In the genomic region with DNA sequence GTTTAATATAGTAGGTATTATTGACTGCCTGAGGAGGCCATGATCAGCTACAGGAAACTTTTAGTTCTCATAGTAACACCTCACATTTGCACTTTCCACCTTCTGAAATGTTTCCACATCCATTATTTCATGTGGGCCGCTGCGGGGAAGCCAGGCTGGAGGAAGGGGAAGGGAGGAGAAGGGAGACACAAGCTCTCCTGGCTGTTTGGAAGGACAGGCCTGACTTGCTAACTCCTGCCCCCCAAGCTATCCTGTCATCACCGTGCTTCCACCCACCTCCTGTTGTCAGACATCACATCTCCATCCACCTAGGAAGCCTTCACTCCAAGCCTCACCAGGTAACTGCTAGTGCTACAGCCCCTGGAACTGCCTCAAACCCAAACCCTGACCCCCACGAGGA, we compare ENCODE assay signal across 21 cellular contexts. TPM values are rescaled to one million over a fixed set of nuclear protein-coding genes. Genes with fewer than 3 reads are reported as not detected.
DNase-seq lines count a peak whose midpoint lies in the region; ATAC-seq, FAIRE-seq and TF ChIP-seq lines count a peak whose summit lies in the region.
"Had no signal": no experiment of that assay in that cellular context is flagged by ENCODE, and none has a peak within 500 bp of the region (broad histone marks: within the 10 kb centered on the region; RNA-seq: fewer than 3 reads in every experiment).

No MANE protein-coding gene starts in this region.

- no peak for DNase-seq in right atrium auricular region (ENCODE audit: low spot score)
- no peak for DNase-seq in right cardiac atrium
- DNase-seq in PC-3 = no peak
- DNase-seq in H1 (ENCODE audit: low read depth in 1 of 2, low spot score in 2 of 2) = no peak
- no peak for DNase-seq in osteocyte (ENCODE audit: extremely low spot score, unreplicated experiment)
- DNase-seq in uterus = no peak
- DNase-seq in midbrain (lab: John Stamatoyannopoulos, UW) = no peak
- DNase-seq in NCI-H1930 (lab: John Stamatoyannopoulos, UW) = no peak
- DNase-seq: COR-L47, DMS79 treated with DMSO at 0.1 percent for 48 hours, HCEC 1CT, Karpas-422, NCI-H1417, NCI-H1694 treated with DMSO at 0.1 percent for 48 hours, NCI-H2107, NCI-H446 treated with DMSO at 0.1 percent for 48 hours, NCI-H526 treated with DMSO at 0.1 percent for 48 hours, SHP77 treated with DMSO at 0.1 percent for 48 hours, SK-N-SH had no signal

- no peaks in the 10 kb centered on the region for H3K36me3 Mint-ChIP-seq in osteocyte (ENCODE audit: unreplicated experiment)
- H3K36me3 Mint-ChIP-seq: CD4-positive, CD25-positive, alpha-beta regulatory T cell had no signal

- TF ChIP-seq CTCF in right atrium auricular region (IDR thresholded peaks at IDR 0.05) (no peak), PC-3 (conservative IDR thresholded peaks at IDR 0.05; ENCODE audit: low read depth, low read length) (no peak), H1 (IDR thresholded peaks at IDR 0.05; ENCODE audit: control extremely low read depth in 1 of 3, insufficient read depth in 1 of 3, low read depth in 1 of 3, low read length in 3 of 3) (no peak), osteocyte (IDR thresholded peaks at IDR 0.05) (no peak), uterus (IDR thresholded peaks at IDR 0.05) (no peak)

- no peak overlapping the region for H2AK5ac ChIP-seq in H1 (ENCODE audit: low read depth, low read length)

- H3K4ac ChIP-seq in H1 (replicated peaks; ENCODE audit: insufficient read length, low read depth, low read length) = no peak overlapping the region

- no peaks in the 10 kb centered on the region for H3K36me3 ChIP-seq in right atrium auricular region
- peaks cover 11% of the 10 kb centered on the region for H3K36me3 ChIP-seq in PC-3 (ENCODE audit: low read depth, low read length)
- H3K36me3 ChIP-seq in H1 (ENCODE audit: control insufficient read depth in 2 of 4, insufficient read depth in 4 of 4, low read length in 3 of 4) = no peaks in the 10 kb centered on the region
- H3K36me3 ChIP-seq in uterus = no peaks in the 10 kb centered on the region

- no peaks in the 10 kb centered on the region for H3F3A ChIP-seq in PC-3 (ENCODE audit: low read length, unreplicated experiment)

- H3K4me2 ChIP-seq in PC-3 (ENCODE audit: low read length) (peak overlapping the region; percentile 78), H1 (ENCODE audit: insufficient read depth in 1 of 2, low read depth in 2 of 2, low read length in 2 of 2) (no peak overlapping the region)
- H3K4me2 ChIP-seq: GM23338, SK-N-SH had no signal

- no peaks in the 10 kb centered on the region for H3K9me3 Mint-ChIP-seq in osteocyte (ENCODE audit: unreplicated experiment)

- H3K79me1 ChIP-seq in H1 (ENCODE audit: low read depth, low read length) = no peaks in the 10 kb centered on the region

- TF ChIP-seq RAD21 in H1 (IDR thresholded peaks at IDR 0.05 in 1 of 2, conservative IDR thresholded peaks at IDR 0.05 in 1 of 2; ENCODE audit: low read depth in 2 of 2, low read length in 2 of 2) = no peak

- no peaks in the 10 kb centered on the region for H3K27me3 Mint-ChIP-seq in osteocyte (ENCODE audit: unreplicated experiment)

- peaks cover 20% of the 10 kb centered on the region for H3K4me1 Mint-ChIP-seq in osteocyte (ENCODE audit: unreplicated experiment)

- no peak overlapping the region for H2BK20ac ChIP-seq in H1 (ENCODE audit: low read length)

- FAIRE-seq in H1 (lab: Jason Lieb, UNC) = no peak

- H3K4me3 Mint-ChIP-seq in osteocyte (ENCODE audit: unreplicated experiment) = no peak overlapping the region
- H3K4me3 Mint-ChIP-seq: GM23338 had no signal

- H4K20me1 ChIP-seq in PC-3 (ENCODE audit: low read length) = no peaks in the 10 kb centered on the region
- H4K20me1 ChIP-seq in H1 (replicated peaks in 1 of 2; ENCODE audit: control insufficient read depth in 1 of 2, insufficient read depth in 2 of 2, low read length in 2 of 2) = no peaks in the 10 kb centered on the region

- H3K9ac ChIP-seq in PC-3 (ENCODE audit: low read length) (peak overlapping the region; percentile 75), H1 (replicated peaks in 1 of 4; ENCODE audit: extremely low read depth in 1 of 4, low read depth in 3 of 4, low read length in 3 of 4) (no peak overlapping the region)
- H3K9ac ChIP-seq: SK-N-SH had no signal

- H3K4me3 ChIP-seq in right atrium auricular region (no peak overlapping the region), right cardiac atrium (ENCODE audit: low read length) (no peak overlapping the region), PC-3 (ENCODE audit: low read length) (no peak overlapping the region), H1 (ENCODE audit: extremely low read depth in 1 of 4, insufficient read depth in 2 of 4, low read depth in 3 of 4, low read length in 4 of 4) (no peak overlapping the region), uterus (no peak overlapping the region)
- H3K4me3 ChIP-seq: GM23338 had no signal

- no peaks in the 10 kb centered on the region for H3K9me2 ChIP-seq in PC-3 (replicated peaks; ENCODE audit: low read length)
- H3K9me2 ChIP-seq: SK-N-SH had no signal

- H3K56ac ChIP-seq in H1 (replicated peaks; ENCODE audit: insufficient read length, low read depth, low read length) = no peak overlapping the region

- H3K14ac ChIP-seq in H1 (ENCODE audit: insufficient read length) = no peak overlapping the region

- 0 out of 2 replicates have a peak overlapping the region, but pooled peaks have one; percentile 75 for H2BK15ac ChIP-seq in H1 (ENCODE audit: low read length)

- peak overlapping the region; percentile 54 to 60 for H3K27ac ChIP-seq in right atrium auricular region
- no peak overlapping the region for H3K27ac ChIP-seq in right cardiac atrium (ENCODE audit: low read length)
- H3K27ac ChIP-seq in PC-3 (ENCODE audit: low read length) = peak overlapping the region; percentile 97
- H3K27ac ChIP-seq in H1 (ENCODE audit: low read depth, low read length) = no peak overlapping the region
- no peak overlapping the region for H3K27ac ChIP-seq in uterus

- no peak overlapping the region for H4K8ac ChIP-seq in H1 (ENCODE audit: extremely low read depth, insufficient read depth, low read length)

- H3K79me2 ChIP-seq in PC-3 (ENCODE audit: low read length) = peaks cover 91% of the 10 kb centered on the region
- H3K79me2 ChIP-seq in H1 (ENCODE audit: control insufficient read depth in 1 of 2, insufficient read depth in 2 of 2, low read length in 2 of 2) = no peaks in the 10 kb centered on the region

- no peak overlapping the region for H2BK5ac ChIP-seq in H1 (ENCODE audit: low read depth, low read length)

- no peak overlapping the region for H3K18ac ChIP-seq in H1 (ENCODE audit: extremely low read depth, low read length)

- 56% methylated on average over 4 of the region's 4 CpGs for whole genome bisulfite sequencing in right cardiac atrium
- 87% methylated on average over 4 of the region's 4 CpGs; no CpG with 5 or more reads in 1 of the 2 experiments for WGBS in H1 (ENCODE audit: extremely low coverage in 1 of 2, insufficient coverage in 1 of 2, insufficient read length in 1 of 2, insufficient replicate concordance in 2 of 2, low coverage in 1 of 2, low lambda C conversion rate in 2 of 2, missing lambda C conversion rate in 1 of 2), 2 experiments

- H3K9me3 ChIP-seq in right atrium auricular region = no peaks in the 10 kb centered on the region
- no peaks in the 10 kb centered on the region for H3K9me3 ChIP-seq in right cardiac atrium (ENCODE audit: control insufficient read depth, low read length)
- no peaks in the 10 kb centered on the region for H3K9me3 ChIP-seq in PC-3 (ENCODE audit: low read length)
- peaks cover 0 to 2% of the 10 kb centered on the region in 2 experiments; a peak in 1 of 4 replicates for H3K9me3 ChIP-seq in H1 (ENCODE audit: insufficient read depth in 2 of 2, low read depth in 1 of 2, low read length in 1 of 2)
- no peaks in the 10 kb centered on the region for H3K9me3 ChIP-seq in uterus
- H3K9me3 ChIP-seq: SK-N-SH had no signal

- no peak overlapping the region for H4K5ac ChIP-seq in H1 (ENCODE audit: insufficient read length, low read depth, low read length)

- POLR2A ChIA-PET in PC-3 (lab: Charles Lee; ENCODE audit: unreplicated experiment) (interaction anchor here (0.6 to 0.7 kb wide), 4 partner anchors 19 to 358 kb away, joined by 3 to 9 read pairs (median 4); no protein-coding TSS in a partner anchor), H1 (lab: Charles Lee; ENCODE audit: partially characterized antibody) (no interaction called here)

- no peaks in the 10 kb centered on the region; the same call in 1 of the 2 replicates for H3K23me2 ChIP-seq in H1 (ENCODE audit: low read depth, low read length)

- H2AFZ ChIP-seq in PC-3 (ENCODE audit: low read length) (no peak overlapping the region), H1 (ENCODE audit: low read length) (no peak overlapping the region)

- H3K27ac Mint-ChIP-seq in osteocyte (ENCODE audit: unreplicated experiment) = peak overlapping the region; percentile 44
- H3K27ac Mint-ChIP-seq: CD4-positive, CD25-positive, alpha-beta regulatory T cell; GM23338 had no signal

- no peak for TF ChIP-seq POLR2A in H1 (IDR thresholded peaks at IDR 0.05; ENCODE audit: control extremely low read depth in 1 of 2, low read depth in 2 of 2, low read length in 2 of 2)
- no peak for TF ChIP-seq POLR2A in uterus (IDR thresholded peaks at IDR 0.05)

- no peak for ATAC-seq in right cardiac atrium
- ATAC-seq in PC-3 = peak; percentile 39

- no peak overlapping the region for H2BK120ac ChIP-seq in H1 (replicated peaks; ENCODE audit: low read depth, low read length)

- peaks cover 0 to 27% of the 10 kb centered on the region in 2 donors for H3K4me1 ChIP-seq in right atrium auricular region
- peaks cover 3% of the 10 kb centered on the region for H3K4me1 ChIP-seq in right cardiac atrium (ENCODE audit: control insufficient read depth, insufficient read depth, low read length)
- peaks cover 23% of the 10 kb centered on the region for H3K4me1 ChIP-seq in PC-3 (ENCODE audit: insufficient read depth, low read length)
- peaks cover 2 to 9% (median 5%) of the 10 kb centered on the region in 4 experiments; a peak in 5 of 7 replicates for H3K4me1 ChIP-seq in H1 (replicated peaks in 1 of 4; ENCODE audit: control insufficient read depth in 3 of 4, insufficient read depth in 4 of 4, low read length in 3 of 4)
- no peaks in the 10 kb centered on the region for H3K4me1 ChIP-seq in uterus

- H4K91ac ChIP-seq in H1 (replicated peaks; ENCODE audit: insufficient read length, low read length) = no peak overlapping the region

- H3K27me3 ChIP-seq in right atrium auricular region (no peaks in the 10 kb centered on the region), right cardiac atrium (ENCODE audit: control insufficient read depth, insufficient read depth) (no peaks in the 10 kb centered on the region), PC-3 (ENCODE audit: low read length) (no peaks in the 10 kb centered on the region), H1 (replicated peaks in 1 of 4; ENCODE audit: control insufficient read depth in 3 of 4, extremely low read depth in 1 of 4, insufficient read depth in 3 of 4, low read length in 3 of 4) (no peaks in the 10 kb centered on the region; a peak in 1 of 7 replicates), uterus (peaks cover 0 to 4% of the 10 kb centered on the region in 2 donors)

- intact Hi-C loops in right cardiac atrium (cut with DNase I) = loop anchor here in 1 of 4 donors (10.0 kb wide), 1 partner anchor 50 kb away; no protein-coding TSS in a partner anchor
- intact Hi-C loops in PC-3 (cut with micrococcal nuclease) = loop anchor here (1.0 to 2.0 kb wide), 2 partner anchors 8 to 28 kb away; no protein-coding TSS in a partner anchor
- intact Hi-C loops in uterus (cut with DNase I; ENCODE audit: low total_unique reads) = no loop called here

- CTCF ChIA-PET in PC-3 (lab: Charles Lee) (interaction anchor here (0.7 to 1.7 kb wide), 2 partner anchors 9 to 139 kb away, joined by 3 to 9 read pairs; a partner anchor contains a TSS), H1 (lab: Charles Lee; ENCODE audit: partially characterized antibody) (interaction anchor here (1.5 kb wide), 2 partner anchors 10 to 103 kb away, joined by 3 read pairs; a partner anchor contains a TSS)

- no TSS peak for BruUV-seq in PC-3 (replicated peaks; lab: Mats Ljungman, UMichigan)

- no peak overlapping the region for H2BK12ac ChIP-seq in H1 (ENCODE audit: low read depth, low read length)

- no peak for TF ChIP-seq EP300 in H1 (IDR thresholded peaks at IDR 0.05; ENCODE audit: borderline replicate concordance in 1 of 2, low read depth in 2 of 2, low read length in 2 of 2)

- no peak overlapping the region for H3K23ac ChIP-seq in H1 (ENCODE audit: insufficient read length)

RNA-seq across cellular contexts. Expression of a gene that starts 9.5 kb away (rescaled TPM):
- total RNA-seq in right atrium auricular region (10 to 100 TPM; 14.7 to 26.6 TPM), right cardiac atrium (10 to 100 TPM; 23.5 to 33.0 (median 26.4) TPM), PC-3 (2014; rRNA removed) (16.6 and 30.5 TPM in 2 replicates), osteocyte (5.3 and 5.8 TPM in 2 replicates), uterus (1 to 10 TPM in 2 of 4 donors, not detected in 2; 1.6 to 2.8 TPM)
- polyA plus RNA-seq in right cardiac atrium (16.5 TPM), H1 (2011; rRNA removed) (0.03 TPM in 1 of 2 replicates, not detected in the other)
- 0.08 and 0.19 TPM in 2 replicates for total RNA-seq in H1 (2021; fragmentation: NEBNext Ultra II Directional; extraction: Animal tissue kit (Norgen Biotek cat#: 25700))
- polyA plus RNA-seq in H1 (2011; cell fraction: cytosol; rRNA removed) = 0.08 TPM
- polyA plus RNA-seq in H1 (2011; cell fraction: nucleus; rRNA removed) = 0.19 TPM
- 0.06 TPM in 1 of 4 replicates, not detected in the others for polyA plus RNA-seq in H1 (2012, experiment 1 of 2)
- polyA plus RNA-seq in H1 (2012, experiment 2 of 2) = not detected
- polyA plus RNA-seq in H1 (2013, experiment 1 of 2) = 0.16 TPM
- polyA plus RNA-seq in H1 (2013, experiment 2 of 2) = 0.07 TPM
- 0.22 and 0.49 TPM in 2 replicates for polyA minus RNA-seq in H1 (2011; rRNA and poly(A)+ RNA removed)
- polyA minus RNA-seq in H1 (2011; cell fraction: cytosol; rRNA and poly(A)+ RNA removed) = not detected
- 0.40 TPM for polyA minus RNA-seq in H1 (2011; cell fraction: nucleus; rRNA and poly(A)+ RNA removed)

RNA-seq across cellular contexts. Expression of a gene that starts 41.9 kb away (rescaled TPM):
- total RNA-seq in right atrium auricular region = 1 to 10 TPM; 7.0 to 9.4 TPM
- total RNA-seq in right cardiac atrium = 1 to 10 TPM; 6.7 to 7.4 (median 7.0) TPM
- polyA plus RNA-seq in right cardiac atrium = 2.9 TPM
- 55.8 and 56.8 TPM in 2 replicates for total RNA-seq in PC-3 (2014; rRNA removed)
- 16.8 and 21.1 TPM in 2 replicates for total RNA-seq in H1 (2021; fragmentation: NEBNext Ultra II Directional; extraction: Animal tissue kit (Norgen Biotek cat#: 25700))
- polyA plus RNA-seq in H1 (2011; rRNA removed) = 17.0 and 26.3 TPM in 2 replicates
- 28.3 TPM for polyA plus RNA-seq in H1 (2011; cell fraction: cytosol; rRNA removed)
- 35.9 TPM for polyA plus RNA-seq in H1 (2011; cell fraction: nucleus; rRNA removed)
- polyA plus RNA-seq in H1 (2012, experiment 1 of 2) = 13.7 to 17.0 TPM (median 14.8 TPM) in 4 replicates
- 7.8 TPM for polyA plus RNA-seq in H1 (2012, experiment 2 of 2)
- polyA plus RNA-seq in H1 (2013, experiment 1 of 2) = 22.5 TPM
- 22.9 TPM for polyA plus RNA-seq in H1 (2013, experiment 2 of 2)
- 24.8 and 27.4 TPM in 2 replicates for polyA minus RNA-seq in H1 (2011; rRNA and poly(A)+ RNA removed)
- polyA minus RNA-seq in H1 (2011; cell fraction: cytosol; rRNA and poly(A)+ RNA removed) = 7.8 TPM
- 26.9 TPM for polyA minus RNA-seq in H1 (2011; cell fraction: nucleus; rRNA and poly(A)+ RNA removed)
- 14.3 and 17.5 TPM in 2 replicates for total RNA-seq in osteocyte
- 10 to 100 TPM in 3 of 4 donors, not detected in 1; 12.0 to 14.1 (median 13.7) TPM for total RNA-seq in uterus

Comparison
In these comparisons a context has a peak if more than half of its experiments do, and no peak if none do; other contexts are left out.
1. H3K27ac ChIP-seq: peak in right atrium auricular region (2 of 2) and PC-3 (single experiment); none in right cardiac atrium (single experiment), H1 (single experiment) and uterus (0 of 2).